ENCODE assay signal across 10 cellular contexts in the genomic region with DNA sequence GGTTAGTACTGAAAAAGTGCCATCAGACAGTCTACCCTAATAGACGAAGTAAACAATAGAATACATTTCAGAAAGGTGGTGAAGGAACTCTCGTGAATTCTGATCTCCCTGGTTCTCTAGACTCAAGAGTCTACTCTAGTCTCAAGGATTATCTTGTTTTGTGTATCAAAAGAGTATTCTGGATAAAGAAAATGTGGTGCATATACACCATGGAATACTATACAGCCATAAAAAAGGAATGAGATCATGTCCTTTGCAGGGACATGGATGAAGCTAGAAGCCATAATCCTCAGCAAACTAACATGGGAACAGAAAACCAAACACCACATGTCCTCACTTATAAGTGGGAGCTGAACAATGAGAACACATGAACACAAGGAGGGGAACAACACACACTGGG. TPM values are rescaled to one million over a fixed set of nuclear protein-coding genes. Genes with fewer than 3 reads are reported as not detected.
"Had no signal": no experiment of that assay in that cellular context is flagged by ENCODE, and none has a peak within 500 bp of the region (broad histone marks: within the 10 kb centered on the region; RNA-seq: fewer than 3 reads in every experiment).

No MANE protein-coding gene starts in this region.

RNA-seq across cellular contexts. Expression of a gene that starts 36.9 kb away (rescaled TPM):
- total RNA-seq: subcutaneous adipose tissue, suprapubic skin, temporal lobe, thoracic aorta, thyroid gland, tibial nerve, upper lobe of left lung, upper lobe of right lung, ureter, uterus had no signal
